ENCODE assay signal across 9 cellular contexts in the genomic region with DNA sequence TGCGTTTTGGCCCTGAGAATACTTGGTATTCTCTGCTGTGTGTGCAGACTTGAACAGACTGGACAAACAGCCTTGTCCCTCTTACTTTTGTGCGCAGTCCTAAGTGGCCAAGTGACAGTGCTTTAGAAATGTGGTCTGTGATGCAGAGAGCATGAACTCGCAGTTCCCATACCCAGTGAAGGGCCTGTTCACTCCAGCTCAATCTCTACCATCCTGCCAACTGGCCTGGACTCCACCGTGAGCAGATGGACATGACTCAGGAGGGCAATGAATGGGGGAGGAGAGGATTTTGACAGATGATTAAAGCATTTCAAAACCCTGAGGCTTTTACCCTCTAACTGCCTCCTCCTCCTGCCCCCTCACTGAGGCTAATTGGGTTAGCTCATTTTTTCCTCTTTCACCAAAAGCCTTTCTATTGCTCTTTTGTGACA.
DNase-seq lines count a peak whose midpoint lies in the region; ATAC-seq and TF ChIP-seq lines count a peak whose summit lies in the region.
"Had no signal": no experiment of that assay in that cellular context is flagged by ENCODE, and none has a peak within 500 bp of the region (broad histone marks: within the 10 kb centered on the region; RNA-seq: fewer than 3 reads in every experiment).

No MANE protein-coding gene starts in this region.

- POLR2A ChIA-PET in MCF 10A (lab: Yijun Ruan, JAX), result no interaction called here

- TF ChIP-seq POLR2A in breast epithelium (IDR thresholded peaks at IDR 0.05) (no peak), vagina (IDR thresholded peaks at IDR 0.05) (no peak)

- H3K4me3 Mint-ChIP-seq in MCF 10A (ENCODE audit: unreplicated experiment), result no peak overlapping the region

- peak overlapping the region; percentile 39 for H3K27ac Mint-ChIP-seq in MCF 10A (ENCODE audit: low read depth, unreplicated experiment)

- H3K36me3 ChIP-seq in breast epithelium, result no peaks in the 10 kb centered on the region
- no peaks in the 10 kb centered on the region for H3K36me3 ChIP-seq in kidney epithelial cell (ENCODE audit: control insufficient read depth, insufficient read depth, low read length)
- no peaks in the 10 kb centered on the region for H3K36me3 ChIP-seq in vagina
- H3K36me3 ChIP-seq: pancreas had no signal

- no peaks in the 10 kb centered on the region for H3K36me3 Mint-ChIP-seq in MCF 10A (ENCODE audit: insufficient read depth, unreplicated experiment)

- no peaks in the 10 kb centered on the region for H3K27me3 ChIP-seq in breast epithelium
- no peaks in the 10 kb centered on the region for H3K27me3 ChIP-seq in kidney epithelial cell (ENCODE audit: control insufficient read depth, insufficient read depth, low read length)
- H3K27me3 ChIP-seq in vagina, result no peaks in the 10 kb centered on the region
- H3K27me3 ChIP-seq: pancreas had no signal

- H3K4me1 ChIP-seq in breast epithelium (no peaks in the 10 kb centered on the region), vagina (peaks cover 27% of the 10 kb centered on the region)

- H3K9me3 ChIP-seq in breast epithelium, result no peaks in the 10 kb centered on the region
- no peaks in the 10 kb centered on the region for H3K9me3 ChIP-seq in vagina
- H3K9me3 ChIP-seq: pancreas had no signal

- no peaks in the 10 kb centered on the region for H3K27me3 Mint-ChIP-seq in MCF 10A (ENCODE audit: insufficient read depth, unreplicated experiment)

- ATAC-seq in HG03175 (IDR thresholded peaks at IDR 0.05; ENCODE audit: unreplicated experiment), result no peak
- no peak for ATAC-seq in GM21528 (IDR thresholded peaks at IDR 0.05; ENCODE audit: low FRiP score, unreplicated experiment)

- peaks cover 19% of the 10 kb centered on the region for H3K4me1 Mint-ChIP-seq in MCF 10A (ENCODE audit: insufficient read depth, unreplicated experiment)

- H3K4me3 ChIP-seq in breast epithelium (no peak overlapping the region), kidney epithelial cell (ENCODE audit: low read depth, low read length) (no peak overlapping the region), vagina (no peak overlapping the region)
- H3K4me3 ChIP-seq: pancreas had no signal

- no peak for TF ChIP-seq CTCF in MCF 10A (IDR thresholded peaks at IDR 0.05; ENCODE audit: unreplicated experiment)
- no peak for TF ChIP-seq CTCF in breast epithelium (IDR thresholded peaks at IDR 0.05)
- no peak for TF ChIP-seq CTCF in kidney epithelial cell (IDR thresholded peaks at IDR 0.05; ENCODE audit: insufficient read depth, low read length, poor library complexity, severe bottlenecking)
- TF ChIP-seq CTCF in vagina (IDR thresholded peaks at IDR 0.05), result no peak

- CTCF ChIA-PET in MCF 10A (lab: Yijun Ruan, JAX), result interaction anchor here (0.7 kb wide), 1 partner anchor 41 kb away, joined by 4 read pairs; no protein-coding TSS in a partner anchor

- intact Hi-C loops in MCF 10A (cut with micrococcal nuclease) (no loop called here), breast epithelium (cut with DNase I; ENCODE audit: low total_unique reads) (no loop called here), vagina (cut with DNase I) (no loop called here)

- BruUV-seq in MCF 10A (replicated peaks; lab: Mats Ljungman, UMichigan), result no TSS peak

- peak; percentile 88 for DNase-seq in MCF 10A (ENCODE audit: unreplicated experiment)
- no peak for DNase-seq in breast epithelium (ENCODE audit: low spot score in 2 of 2)
- peak; percentile 69 for DNase-seq in kidney epithelial cell (ENCODE audit: low read depth)
- DNase-seq in vagina (ENCODE audit: extremely low spot score in 2 of 2), result no peak
- DNase-seq in activated CD4-positive, alpha-beta T cell treated with anti-CD3 and anti-CD28 coated beads for 4 hours, result no peak
- DNase-seq: pancreas had no signal

- H3K27ac ChIP-seq in breast epithelium (peak overlapping the region in 1 of 2 donors; percentile 35), angular gyrus (ENCODE audit: low read depth, low read length) (peak overlapping the region; percentile 81), vagina (peak overlapping the region; percentile 23)
- H3K27ac ChIP-seq: pancreas had no signal

- no peaks in the 10 kb centered on the region for H3K9me3 Mint-ChIP-seq in MCF 10A (ENCODE audit: unreplicated experiment)

Comparison
In these comparisons a context has a peak if more than half of its experiments do, and no peak if none do; other contexts are left out.
1. DNase-seq: peak in MCF 10A (single experiment) and kidney epithelial cell (single experiment); none in breast epithelium (0 of 2), vagina (0 of 2) and activated CD4-positive, alpha-beta T cell treated with anti-CD3 and anti-CD28 coated beads for 4 hours (0 of 2).